In genomic region chr4:56575820-56576429, GRCh38 we compare ENCODE assay signal across 8 cellular contexts.
DNase-seq lines count a peak whose midpoint lies in the region; ATAC-seq, FAIRE-seq and TF ChIP-seq lines count a peak whose summit lies in the region.

No MANE protein-coding gene starts in this region.

- CTCF ChIA-PET in A549 (lab: Yijun Ruan, JAX): interaction anchor here (0.8 to 3.4 kb wide), 18 partner anchors 9 to 263 kb away, joined by 3 to 17 read pairs (median 6); no protein-coding TSS in a partner anchor
- CTCF ChIA-PET in Panc1 (lab: Charles Lee): interaction anchor here (1.0 kb wide), 1 partner anchor 224 kb away, joined by 7 read pairs; no protein-coding TSS in a partner anchor

- no peaks in the 10 kb centered on the region for H3K9me3 ChIP-seq in A549
- H3K9me3 ChIP-seq in Panc1 (ENCODE audit: control insufficient read depth, insufficient read depth, low read depth, low read length): no peaks in the 10 kb centered on the region

- no peak for TF ChIP-seq POLR2A in A549 (IDR thresholded peaks at IDR 0.05; ENCODE audit: low read length)

- H3K4me1 ChIP-seq in A549 (no peaks in the 10 kb centered on the region), Panc1 (ENCODE audit: control insufficient read depth, insufficient read depth, low read length) (no peaks in the 10 kb centered on the region)

- WGBS in A549 (ENCODE audit: missing lambda C conversion rate): 14% methylated on average over 1 of the region's 1 CpG

- peak; percentile 44 for TF ChIP-seq CTCF in A549 (IDR thresholded peaks at IDR 0.05)
- peak; percentile 21 for TF ChIP-seq CTCF in GM12873 (IDR thresholded peaks at IDR 0.05; ENCODE audit: insufficient read depth, low read depth, low read length, missing control alignments)
- peak; percentile 33; the same call in 1 of the 2 replicates for TF ChIP-seq CTCF in Panc1 (IDR thresholded peaks at IDR 0.05)
- peak; percentile 68 for TF ChIP-seq CTCF in fibroblast of villous mesenchyme (IDR thresholded peaks at IDR 0.05; ENCODE audit: insufficient read depth, low read depth, low read length)

- peak; percentile 47 to 51; a peak in 4 of 5 replicates for TF ChIP-seq RAD21 in A549 (conservative IDR thresholded peaks at IDR 0.05 in 1 of 2, IDR thresholded peaks at IDR 0.05 in 1 of 2)

- H3K27ac Mint-ChIP-seq in stimulated activated effector memory CD8-positive, alpha-beta T cell treated with anti-CD3 and anti-CD28 coated beads, Interleukin-12 subunit alpha, Interleukin-12 subunit beta, amount 100 ng/mL, for 72 hours: peak overlapping the region; percentile 32

- H3K4me1 Mint-ChIP-seq in stimulated activated effector memory CD8-positive, alpha-beta T cell treated with anti-CD3 and anti-CD28 coated beads, Interleukin-12 subunit alpha, Interleukin-12 subunit beta, amount 100 ng/mL, for 72 hours: peaks cover 5% of the 10 kb centered on the region

- no peak overlapping the region for H3K4me3 Mint-ChIP-seq in stimulated activated effector memory CD8-positive, alpha-beta T cell treated with anti-CD3 and anti-CD28 coated beads, Interleukin-12 subunit alpha, Interleukin-12 subunit beta, amount 100 ng/mL, for 72 hours

- H3K27me3 ChIP-seq in Panc1 (ENCODE audit: control insufficient read depth, insufficient read depth, low read length): no peaks in the 10 kb centered on the region

- no peak for TF ChIP-seq EP300 in A549 (IDR thresholded peaks at IDR 0.05)

- no peaks in the 10 kb centered on the region for H3K9me3 Mint-ChIP-seq in stimulated activated effector memory CD8-positive, alpha-beta T cell treated with anti-CD3 and anti-CD28 coated beads, Interleukin-12 subunit alpha, Interleukin-12 subunit beta, amount 100 ng/mL, for 72 hours

- no TSS peak for BruUV-seq in Panc1 (replicated peaks; lab: Mats Ljungman, UMichigan)

- DNase-seq in A549 (ENCODE audit: low read depth in 1 of 2, low spot score in 1 of 2) (peak; percentile 28 to 29), Panc1 (ENCODE audit: low read depth, low spot score) (no peak), fibroblast of villous mesenchyme (ENCODE audit: low read depth) (peak; percentile 66), NCI-H2081 treated with DMSO at 0.1 percent for 48 hours (lab: John Stamatoyannopoulos, UW) (no peak), KG1 (lab: John Stamatoyannopoulos, UW) (no peak)
- DNase-seq in stimulated activated effector memory CD8-positive, alpha-beta T cell treated with anti-CD3 and anti-CD28 coated beads, Interleukin-12 subunit alpha, Interleukin-12 subunit beta, amount 100 ng/mL, for 72 hours (ENCODE audit: low spot score in 2 of 2): no peak

- POLR2A ChIA-PET in A549 (lab: Yijun Ruan, JAX) (interaction anchor here (1.0 to 1.3 kb wide), 3 partner anchors 45 to 224 kb away, joined by 3 to 10 read pairs (median 4); no protein-coding TSS in a partner anchor), Panc1 (lab: Charles Lee) (no interaction called here)

- H3K4me2 ChIP-seq in A549: no peak overlapping the region

- H3K36me3 ChIP-seq in Panc1 (ENCODE audit: control insufficient read depth, insufficient read depth, low read length): no peaks in the 10 kb centered on the region

- ATAC-seq in A549 (peak; percentile 50 to 61; a peak in 3 of 6 replicates), Panc1 (peak; percentile 51; the same call in 1 of the 2 replicates), GM19455 (IDR thresholded peaks at IDR 0.05; ENCODE audit: unreplicated experiment) (no peak)
- no peak for ATAC-seq in stimulated activated effector memory CD8-positive, alpha-beta T cell treated with anti-CD3 and anti-CD28 coated beads, Interleukin-12 subunit alpha, Interleukin-12 subunit beta, amount 100 ng/mL, for 72 hours

- no peak for FAIRE-seq in A549 (lab: Jason Lieb, UNC)

- H3K27ac ChIP-seq in A549 (no peak overlapping the region), Panc1 (ENCODE audit: low read length) (no peak overlapping the region)

- intact Hi-C loops in Panc1 (cut with micrococcal nuclease; ENCODE audit: unreplicated experiment): loop anchor here (2.0 kb wide), 1 partner anchor 223 kb away; no protein-coding TSS in a partner anchor

- in situ Hi-C loops in Panc1 (cut with HindIII; ENCODE audit: low pct_unique_long_range_greater_than_20kb, low sequenced_read_pairs): no loop called here

- H3K4me3 ChIP-seq in A549: no peak overlapping the region
- H3K4me3 ChIP-seq in Panc1 (ENCODE audit: low read depth in 2 of 2, low read length in 2 of 2): no peak overlapping the region
- H3K4me3 ChIP-seq in fibroblast of villous mesenchyme (ENCODE audit: low read depth, low read length): no peak overlapping the region

- no peaks in the 10 kb centered on the region for H3K36me3 Mint-ChIP-seq in stimulated activated effector memory CD8-positive, alpha-beta T cell treated with anti-CD3 and anti-CD28 coated beads, Interleukin-12 subunit alpha, Interleukin-12 subunit beta, amount 100 ng/mL, for 72 hours

TF ChIP-seq in A549, 52 proteins besides CTCF, POLR2A, EP300 and RAD21:
- TF ChIP-seq SMC3 (IDR thresholded peaks at IDR 0.05) (peak; percentile 57), GATA3 (IDR thresholded peaks at IDR 0.05; ENCODE audit: borderline replicate concordance) (no peak)

Comparison
In these comparisons a context has a peak if more than half of its experiments do, and no peak if none do; other contexts are left out.
1. ATAC-seq: peak in A549 (2 of 2) and Panc1 (single experiment); none in stimulated activated effector memory CD8-positive, alpha-beta T cell treated with anti-CD3 and anti-CD28 coated beads, Interleukin-12 subunit alpha, Interleukin-12 subunit beta, amount 100 ng/mL, for 72 hours (single experiment) and GM19455 (single experiment).
2. DNase-seq: peak in A549 (2 of 2) and fibroblast of villous mesenchyme (single experiment); none in Panc1 (single experiment), stimulated activated effector memory CD8-positive, alpha-beta T cell treated with anti-CD3 and anti-CD28 coated beads, Interleukin-12 subunit alpha, Interleukin-12 subunit beta, amount 100 ng/mL, for 72 hours (0 of 2), NCI-H2081 treated with DMSO at 0.1 percent for 48 hours (single experiment) and KG1 (single experiment).
3. Peak in every context shown above with its lines, with median percentiles within 50 percentile points of each other: CTCF ChIP-seq.